Comparison of ENCODE assay signal across 20 cellular contexts in the genomic region with DNA sequence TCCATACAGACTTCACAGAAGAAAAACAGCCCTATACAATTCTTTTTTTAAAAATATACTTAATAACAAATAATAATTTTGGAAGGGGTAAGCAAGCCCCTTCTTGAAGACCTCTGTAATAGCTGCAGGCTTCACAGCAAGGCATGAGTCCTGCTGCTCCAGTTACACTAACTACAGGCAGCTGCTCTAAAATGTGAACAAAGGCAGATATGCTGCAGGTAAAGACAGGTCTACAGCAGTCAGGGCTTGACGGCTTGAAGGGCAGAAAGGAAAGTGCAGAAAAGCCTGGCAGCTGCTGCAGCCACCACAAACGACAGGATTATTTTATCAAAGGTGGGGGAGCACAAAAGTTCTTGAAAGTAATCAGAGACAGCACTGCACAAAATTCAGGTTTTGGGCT. TPM values are rescaled to one million over a fixed set of nuclear protein-coding genes. Genes with fewer than 3 reads are reported as not detected.
"Had no signal": no experiment of that assay in that cellular context is flagged by ENCODE, and none has a peak within 500 bp of the region (broad histone marks: within the 10 kb centered on the region; RNA-seq: fewer than 3 reads in every experiment).

No MANE protein-coding gene starts in this region.

- H3K4me1 Mint-ChIP-seq: activated CD4-positive, alpha-beta T cell treated with anti-CD3 and anti-CD28 coated beads, Interleukin-2, amount 10 ng/mL, durations not matched to agents 7 days and 5 days; activated CD8-positive, alpha-beta memory T cell treated with anti-CD3 and anti-CD28 coated beads, Interleukin-2, amount 10 ng/mL, durations not matched to agents 7 days and 5 days; activated naive CD8-positive, alpha-beta T cell treated with anti-CD3 and anti-CD28 coated beads, Interleukin-2, amount 50 U/mL, for 24 hours; natural killer cell had no signal

- H3K4me1 ChIP-seq: left ventricle myocardium inferior, pancreas, tibial artery had no signal

- DNase-seq: activated CD4-positive, alpha-beta T cell treated with anti-CD3 and anti-CD28 coated beads, Interleukin-2, amount 10 ng/mL, durations not matched to agents 7 days and 5 days; activated CD8-positive, alpha-beta memory T cell treated with anti-CD3 and anti-CD28 coated beads, Interleukin-2, amount 10 ng/mL, durations not matched to agents 7 days and 5 days; activated CD8-positive, alpha-beta T cell treated with anti-CD3 and anti-CD28 coated beads for 36 hours; activated effector memory CD4-positive, alpha-beta T cell treated with anti-CD3 and anti-CD28 coated beads, Interleukin-2, amount 50 U/mL, for 16 hours; activated naive CD4-positive, alpha-beta T cell treated with anti-CD3 and anti-CD28 coated beads, Interleukin-2, amount 50 U/mL, for 16 hours; activated naive CD8-positive, alpha-beta T cell treated with anti-CD3 and anti-CD28 coated beads, Interleukin-2, amount 50 U/mL, for 24 hours; activated T-cell treated with anti-CD3 and anti-CD28 coated beads for 4 hours; effector CD4-positive, alpha-beta T cell; erythroblast; hippocampal formation; left ventricle myocardium inferior; midbrain; natural killer cell; pancreas; right cardiac atrium; stimulated activated CD4-positive, alpha-beta T cell treated with anti-CD3 and anti-CD28 coated beads, Interleukin-12 subunit alpha, Interleukin-12 subunit beta, amount 100 ng/mL, for 4 hours; tibial artery had no signal

- H3K4me3 ChIP-seq: left ventricle myocardium inferior, pancreas, tibial artery had no signal

- H3K27me3 ChIP-seq: pancreas, tibial artery had no signal

- H3K36me3 ChIP-seq: left ventricle myocardium inferior, pancreas, tibial artery had no signal

- H3K9me3 ChIP-seq: left ventricle myocardium inferior, pancreas, tibial artery had no signal

- H3K4me3 Mint-ChIP-seq: activated CD4-positive, alpha-beta T cell treated with anti-CD3 and anti-CD28 coated beads, Interleukin-2, amount 10 ng/mL, durations not matched to agents 7 days and 5 days; activated CD8-positive, alpha-beta memory T cell treated with anti-CD3 and anti-CD28 coated beads, Interleukin-2, amount 10 ng/mL, durations not matched to agents 7 days and 5 days; activated CD8-positive, alpha-beta T cell treated with anti-CD3 and anti-CD28 coated beads for 36 hours; activated naive CD8-positive, alpha-beta T cell treated with anti-CD3 and anti-CD28 coated beads, Interleukin-2, amount 50 U/mL, for 24 hours; dendritic cell treated with granulocyte-macrophage colony-stimulating factor and Interleukin-4, amounts not matched to agents 40 ng/mL and 50 ng/mL, for 4 days; natural killer cell; stimulated activated naive CD8-positive, alpha-beta T cell treated with anti-CD3 and anti-CD28 coated beads, Interleukin-15, Interleukin-2, amounts not matched to agents 100 ng/mL and 50 ng/mL, for 24 hours had no signal

- H3K9me3 Mint-ChIP-seq: activated CD4-positive, alpha-beta T cell treated with anti-CD3 and anti-CD28 coated beads, Interleukin-2, amount 10 ng/mL, durations not matched to agents 7 days and 5 days; activated CD8-positive, alpha-beta T cell treated with anti-CD3 and anti-CD28 coated beads for 36 hours; activated naive CD8-positive, alpha-beta T cell treated with anti-CD3 and anti-CD28 coated beads, Interleukin-2, amount 50 U/mL, for 24 hours; dendritic cell treated with granulocyte-macrophage colony-stimulating factor and Interleukin-4, amounts not matched to agents 40 ng/mL and 50 ng/mL, for 4 days; natural killer cell; stimulated activated naive CD8-positive, alpha-beta T cell treated with anti-CD3 and anti-CD28 coated beads, Interleukin-15, Interleukin-2, amounts not matched to agents 100 ng/mL and 50 ng/mL, for 24 hours had no signal

- H3K27ac ChIP-seq: left ventricle myocardium inferior, pancreas, tibial artery had no signal

- ATAC-seq: activated CD4-positive, CD25-positive, alpha-beta regulatory T cell treated with anti-CD3 and anti-CD28 coated beads, Interleukin-2, amount 50 U/mL, for 24 hours; activated CD8-positive, alpha-beta memory T cell treated with anti-CD3 and anti-CD28 coated beads, Interleukin-2, amount 10 ng/mL, durations not matched to agents 7 days and 5 days; activated CD8-positive, alpha-beta T cell treated with anti-CD3 and anti-CD28 coated beads for 36 hours; activated naive CD8-positive, alpha-beta T cell treated with anti-CD3 and anti-CD28 coated beads, Interleukin-2, amount 50 U/mL, for 24 hours; natural killer cell; pancreas; right cardiac atrium had no signal

- H3K27ac Mint-ChIP-seq: activated CD4-positive, alpha-beta T cell treated with anti-CD3 and anti-CD28 coated beads, Interleukin-2, amount 10 ng/mL, durations not matched to agents 7 days and 5 days; activated CD8-positive, alpha-beta memory T cell treated with anti-CD3 and anti-CD28 coated beads, Interleukin-2, amount 10 ng/mL, durations not matched to agents 7 days and 5 days; activated CD8-positive, alpha-beta T cell treated with anti-CD3 and anti-CD28 coated beads for 36 hours; activated naive CD8-positive, alpha-beta T cell treated with anti-CD3 and anti-CD28 coated beads, Interleukin-2, amount 50 U/mL, for 24 hours; dendritic cell treated with granulocyte-macrophage colony-stimulating factor and Interleukin-4, amounts not matched to agents 40 ng/mL and 50 ng/mL, for 4 days; natural killer cell; stimulated activated naive CD8-positive, alpha-beta T cell treated with anti-CD3 and anti-CD28 coated beads, Interleukin-15, Interleukin-2, amounts not matched to agents 100 ng/mL and 50 ng/mL, for 24 hours had no signal

- H3K36me3 Mint-ChIP-seq: activated CD8-positive, alpha-beta memory T cell treated with anti-CD3 and anti-CD28 coated beads, Interleukin-2, amount 10 ng/mL, durations not matched to agents 7 days and 5 days; natural killer cell had no signal

RNA-seq across cellular contexts. Expression of gene FAXC, which starts 11.3 kb away (rescaled TPM):
- total RNA-seq: activated CD8-positive, alpha-beta T cell treated with anti-CD3 and anti-CD28 coated beads for 36 hours; natural killer cell had no signal
